Comparison of ENCODE assay signal across 15 cellular contexts in genomic region chr21:44594406-44594916, GRCh38. TPM values are rescaled to one million over a fixed set of nuclear protein-coding genes. Genes with fewer than 3 reads are reported as not detected.
DNase-seq lines count a peak whose midpoint lies in the region; ATAC-seq and TF ChIP-seq lines count a peak whose summit lies in the region.
"Had no signal": no experiment of that assay in that cellular context is flagged by ENCODE, and none has a peak within 500 bp of the region (broad histone marks: within the 10 kb centered on the region; RNA-seq: fewer than 3 reads in every experiment).

No MANE protein-coding gene starts in this region.

- H2BK12ac ChIP-seq in trophoblast cell (ENCODE audit: low read length), result peak overlapping the region; percentile 27

- no peak overlapping the region for H3K4ac ChIP-seq in trophoblast cell (ENCODE audit: low read depth, low read length)

- H4K12ac ChIP-seq in trophoblast cell (ENCODE audit: low read depth, low read length), result no peak overlapping the region

- H3K27ac ChIP-seq in trophoblast cell (ENCODE audit: low read depth, low read length) (no peak overlapping the region), upper lobe of left lung (no peak overlapping the region)

- peaks cover 6% of the 10 kb centered on the region for H3K9me3 Mint-ChIP-seq in stimulated activated naive CD8-positive, alpha-beta T cell treated with anti-CD3 and anti-CD28 coated beads, Interleukin-15, Interleukin-2, amounts not matched to agents 100 ng/mL and 50 ng/mL, for 24 hours

- no peak overlapping the region for H3K14ac ChIP-seq in trophoblast cell (ENCODE audit: low read length)

- peaks cover 10% of the 10 kb centered on the region for H3K79me1 ChIP-seq in trophoblast cell (ENCODE audit: low read length)

- no peak overlapping the region for H3K4me2 ChIP-seq in trophoblast cell (ENCODE audit: low read length)

- H2BK5ac ChIP-seq in trophoblast cell (ENCODE audit: low read depth, low read length, poor library complexity), result no peak overlapping the region

- H3K27me3 Mint-ChIP-seq in stimulated activated naive CD8-positive, alpha-beta T cell treated with anti-CD3 and anti-CD28 coated beads, Interleukin-15, Interleukin-2, amounts not matched to agents 100 ng/mL and 50 ng/mL, for 24 hours, result peaks cover 6% of the 10 kb centered on the region
- H3K27me3 Mint-ChIP-seq in T-helper 17 cell, result peaks cover 12% of the 10 kb centered on the region

- ATAC-seq in stimulated activated naive CD8-positive, alpha-beta T cell treated with anti-CD3 and anti-CD28 coated beads, Interleukin-15, Interleukin-2, amounts not matched to agents 100 U/mL and 50 U/mL, for 24 hours, result no peak
- ATAC-seq in T-helper 17 cell (no peak), GM18520 (IDR thresholded peaks at IDR 0.05; ENCODE audit: unreplicated experiment) (no peak), upper lobe of left lung (ENCODE audit: low FRiP score in 2 of 2) (no peak)
- ATAC-seq: CD8-positive, alpha-beta T cell had no signal

- H3K4me1 Mint-ChIP-seq in stimulated activated naive CD8-positive, alpha-beta T cell treated with anti-CD3 and anti-CD28 coated beads, Interleukin-15, Interleukin-2, amounts not matched to agents 100 ng/mL and 50 ng/mL, for 24 hours (ENCODE audit: low read depth), result no peaks in the 10 kb centered on the region
- peaks cover 5% of the 10 kb centered on the region for H3K4me1 Mint-ChIP-seq in T-helper 17 cell

- no peak overlapping the region for H3K9ac ChIP-seq in trophoblast cell (ENCODE audit: low read length)

- no peak overlapping the region for H3K18ac ChIP-seq in trophoblast cell (ENCODE audit: low read length)

- H3K27me3 ChIP-seq in trophoblast cell (ENCODE audit: insufficient read depth, low read length) (no peaks in the 10 kb centered on the region), upper lobe of left lung (peaks cover 0 to 5% (median 0%) of the 10 kb centered on the region in 4 donors)

- no peak for TF ChIP-seq EP300 in upper lobe of left lung (IDR thresholded peaks at IDR 0.05)

- WGBS in trophoblast cell (ENCODE audit: extremely low coverage, insufficient coverage, insufficient read length), result no CpG with 5 or more reads among the region's 12 CpGs
- 81 to 88% methylated on average over 12 of the region's 12 CpGs for WGBS in upper lobe of left lung, 2 donors

- DNase-seq in stimulated activated naive CD8-positive, alpha-beta T cell treated with anti-CD3 and anti-CD28 coated beads, Interleukin-15, Interleukin-2, amounts not matched to agents 100 U/mL and 50 U/mL, for 24 hours, result no peak
- DNase-seq in T-helper 17 cell (no peak), trophoblast cell (no peak), upper lobe of left lung (no peak)
- DNase-seq in stimulated activated CD4-positive, alpha-beta T cell treated with anti-CD3 and anti-CD28 coated beads, Interleukin-2, amount 100 ng/mL, for 48 hours, result no peak
- DNase-seq: NCI-H1092, NCI-H2081 treated with DMSO at 0.1 percent for 48 hours, NCI-H226, NCI-H524 treated with DMSO at 0.1 percent for 48 hours had no signal

- H2BK120ac ChIP-seq in trophoblast cell (ENCODE audit: insufficient read depth, low read length, poor library complexity), result peak overlapping the region; percentile 7

- peak overlapping the region; percentile 69 for H4K91ac ChIP-seq in trophoblast cell (ENCODE audit: low read depth, low read length)

- H3K36me3 ChIP-seq in trophoblast cell (ENCODE audit: control insufficient read depth in 1 of 2, insufficient read depth in 2 of 2, low read length in 2 of 2) (no peaks in the 10 kb centered on the region), upper lobe of left lung (no peaks in the 10 kb centered on the region)

- peak overlapping the region; percentile 0 for H3K27ac Mint-ChIP-seq in stimulated activated naive CD8-positive, alpha-beta T cell treated with anti-CD3 and anti-CD28 coated beads, Interleukin-15, Interleukin-2, amounts not matched to agents 100 ng/mL and 50 ng/mL, for 24 hours
- peak overlapping the region; percentile 79 for H3K27ac Mint-ChIP-seq in T-helper 17 cell
- H3K27ac Mint-ChIP-seq: CD8-positive, alpha-beta T cell had no signal

- no peaks in the 10 kb centered on the region for H3K36me3 Mint-ChIP-seq in stimulated activated naive CD8-positive, alpha-beta T cell treated with anti-CD3 and anti-CD28 coated beads, Interleukin-15, Interleukin-2, amounts not matched to agents 100 ng/mL and 50 ng/mL, for 24 hours (ENCODE audit: low read depth)
- H3K36me3 Mint-ChIP-seq in T-helper 17 cell (ENCODE audit: low read depth), result peaks cover 2% of the 10 kb centered on the region
- H3K36me3 Mint-ChIP-seq: CD8-positive, alpha-beta T cell had no signal

- H2AFZ ChIP-seq in trophoblast cell (ENCODE audit: insufficient read depth, low read length, poor library complexity), result no peak overlapping the region

- no peak overlapping the region for H4K8ac ChIP-seq in trophoblast cell (ENCODE audit: low read depth, low read length)

- H3K23ac ChIP-seq in trophoblast cell (ENCODE audit: low read length), result no peak overlapping the region

- no peaks in the 10 kb centered on the region for H3K79me2 ChIP-seq in trophoblast cell (ENCODE audit: control insufficient read depth, insufficient read depth, low read length, poor library complexity)

- H2AK5ac ChIP-seq in trophoblast cell (ENCODE audit: low read length), result no peak overlapping the region

- TF ChIP-seq CTCF in upper lobe of left lung (IDR thresholded peaks at IDR 0.05), result no peak

- TF ChIP-seq POLR2A in upper lobe of left lung (IDR thresholded peaks at IDR 0.05), result no peak

- no peak overlapping the region for H3K4me3 Mint-ChIP-seq in stimulated activated naive CD8-positive, alpha-beta T cell treated with anti-CD3 and anti-CD28 coated beads, Interleukin-15, Interleukin-2, amounts not matched to agents 100 ng/mL and 50 ng/mL, for 24 hours
- no peak overlapping the region for H3K4me3 Mint-ChIP-seq in T-helper 17 cell
- H3K4me3 Mint-ChIP-seq: CD8-positive, alpha-beta T cell had no signal

- H3K4me3 ChIP-seq in trophoblast cell (ENCODE audit: low read depth, low read length) (no peak overlapping the region), upper lobe of left lung (no peak overlapping the region)

- no peaks in the 10 kb centered on the region for H3K9me3 ChIP-seq in T-helper 17 cell (ENCODE audit: control insufficient read depth, low read length, poor library complexity, severe bottlenecking)
- H3K9me3 ChIP-seq in trophoblast cell (ENCODE audit: insufficient read depth, low read depth, low read length), result peaks cover 4% of the 10 kb centered on the region
- no peaks in the 10 kb centered on the region for H3K9me3 ChIP-seq in upper lobe of left lung

- peaks cover 3 to 17% of the 10 kb centered on the region in 2 experiments for H3K4me1 ChIP-seq in trophoblast cell (ENCODE audit: control insufficient read depth in 1 of 2, insufficient read depth in 2 of 2, low read length in 2 of 2)
- no peaks in the 10 kb centered on the region for H3K4me1 ChIP-seq in upper lobe of left lung

RNA-seq across cellular contexts. Expression of gene KRTAP10-6, which starts 2.2 kb away (rescaled TPM):
- total RNA-seq in T-helper 17 cell (not detected), upper lobe of left lung (not detected)
- not detected in 2 replicates for polyA plus RNA-seq in trophoblast cell (2013)
- total RNA-seq: CD8-positive, alpha-beta T cell; G401; MCF 10A; SK-MEL-5 had no signal

RNA-seq across cellular contexts. Expression of gene KRTAP10-7, which starts 5.9 kb away (rescaled TPM):
- total RNA-seq in T-helper 17 cell (not detected), upper lobe of left lung (not detected)
- not detected in 2 replicates for polyA plus RNA-seq in trophoblast cell (2013)
- total RNA-seq: CD8-positive, alpha-beta T cell; G401; MCF 10A; SK-MEL-5 had no signal

RNA-seq across cellular contexts. Expression of gene KRTAP10-5, which starts 14.1 kb away (rescaled TPM):
- not detected for total RNA-seq in T-helper 17 cell
- polyA plus RNA-seq in trophoblast cell (2013), result not detected in 2 replicates
- not detected for total RNA-seq in upper lobe of left lung
- total RNA-seq: CD8-positive, alpha-beta T cell; G401; MCF 10A; SK-MEL-5 had no signal

RNA-seq across cellular contexts. Expression of gene KRTAP10-8, which starts 17.4 kb away (rescaled TPM):
- not detected for total RNA-seq in T-helper 17 cell
- not detected in 2 replicates for polyA plus RNA-seq in trophoblast cell (2013)
- not detected for total RNA-seq in upper lobe of left lung
- total RNA-seq: CD8-positive, alpha-beta T cell; G401; MCF 10A; SK-MEL-5 had no signal

RNA-seq across cellular contexts. Expression of gene KRTAP10-4, which starts 20.9 kb away (rescaled TPM):
- total RNA-seq in T-helper 17 cell, result not detected
- polyA plus RNA-seq in trophoblast cell (2013), result not detected in 2 replicates
- not detected for total RNA-seq in upper lobe of left lung
- total RNA-seq: CD8-positive, alpha-beta T cell; G401; MCF 10A; SK-MEL-5 had no signal
